In genomic region chr17:1649844-1650409, GRCh38 we compare ENCODE assay signal across 8 cellular contexts. TPM values are rescaled to one million over a fixed set of nuclear protein-coding genes. Genes with fewer than 3 reads are reported as not detected.
DNase-seq lines count a peak whose midpoint lies in the region; ATAC-seq and TF ChIP-seq lines count a peak whose summit lies in the region.

RILP (minus strand) TSS chr17:1649866; CDS start chr17:1649804, 62 bp downstream.

- no peaks in the 10 kb centered on the region for H4K20me1 ChIP-seq in MM.1S (ENCODE audit: insufficient read depth, low read length)

- H3K36me3 Mint-ChIP-seq in T-helper 2 cell treated with Interferon-gamma antibody and Interleukin-4, amounts not matched to agents 5 μg/mL and 100 μg/mL, for 36 hours (ENCODE audit: low read depth), result peaks cover 40% of the 10 kb centered on the region
- peaks cover 30% of the 10 kb centered on the region for H3K36me3 Mint-ChIP-seq in progenitor cell of endocrine pancreas (ENCODE audit: insufficient read depth)

- peak; percentile 42 for DNase-seq in T-helper 2 cell treated with Interferon-gamma antibody and Interleukin-4, amounts not matched to agents 5 μg/mL and 100 μg/mL, for 36 hours (ENCODE audit: low spot score)
- DNase-seq in T-helper 2 cell (no peak), MM.1S (peak; percentile 43), adipocyte (ENCODE audit: low read depth) (no peak), left cardiac atrium (peak; percentile 90), progenitor cell of endocrine pancreas (ENCODE audit: low spot score, unreplicated experiment) (no peak), COLO829 (ENCODE audit: low spot score) (no peak)
- no peak for DNase-seq in activated effector memory CD4-positive, alpha-beta T cell treated with Interleukin-2 at 50 U/mL for 16 hours

- H3K27me3 Mint-ChIP-seq in T-helper 2 cell treated with Interferon-gamma antibody and Interleukin-4, amounts not matched to agents 5 μg/mL and 100 μg/mL, for 36 hours (ENCODE audit: low read depth), result no peaks in the 10 kb centered on the region
- peaks cover 13% of the 10 kb centered on the region for H3K27me3 Mint-ChIP-seq in progenitor cell of endocrine pancreas

- H3K4me3 ChIP-seq in MM.1S (ENCODE audit: low read length) (peak within 1 kb of the TSS; percentile 74), adipocyte (ENCODE audit: low read length) (peak within 1 kb of the TSS; percentile 82)

- peak; percentile 53 to 69 for ATAC-seq in left cardiac atrium

- no peaks in the 10 kb centered on the region; the same call in none of the 2 replicates for H3K36me3 ChIP-seq in MM.1S (replicated peaks; ENCODE audit: insufficient read depth, low read length)
- peaks cover 64% of the 10 kb centered on the region for H3K36me3 ChIP-seq in adipocyte (ENCODE audit: control insufficient read depth, insufficient read depth, low read length, severe bottlenecking)

- peak within 1 kb of the TSS; percentile 68 for H3K4me3 Mint-ChIP-seq in T-helper 2 cell treated with Interferon-gamma antibody and Interleukin-4, amounts not matched to agents 5 μg/mL and 100 μg/mL, for 36 hours
- peak within 1 kb of the TSS; percentile 63 for H3K4me3 Mint-ChIP-seq in progenitor cell of endocrine pancreas (ENCODE audit: low read depth)

- peak within 1 kb of the TSS; percentile 94 for H2AFZ ChIP-seq in MM.1S (ENCODE audit: low read length)

- H3K4me1 ChIP-seq in MM.1S (ENCODE audit: low read length) (peaks cover 10% of the 10 kb centered on the region), adipocyte (ENCODE audit: control insufficient read depth, insufficient read depth, low read length) (peaks cover 23% of the 10 kb centered on the region)

- H3K27me3 ChIP-seq in MM.1S (replicated peaks; ENCODE audit: insufficient read depth, low read length) (no peaks in the 10 kb centered on the region), adipocyte (replicated peaks; ENCODE audit: control insufficient read depth, insufficient read depth, low read length) (no peaks in the 10 kb centered on the region)

- H3K4me1 Mint-ChIP-seq in T-helper 2 cell treated with Interferon-gamma antibody and Interleukin-4, amounts not matched to agents 5 μg/mL and 100 μg/mL, for 36 hours (ENCODE audit: low read depth), result peaks cover 17% of the 10 kb centered on the region
- H3K4me1 Mint-ChIP-seq in progenitor cell of endocrine pancreas (ENCODE audit: low read depth), result peaks cover 5% of the 10 kb centered on the region

- TF ChIP-seq CTCF in MM.1S (IDR thresholded peaks at IDR 0.05; ENCODE audit: low read length) (no peak), progenitor cell of endocrine pancreas (IDR thresholded peaks at IDR 0.05; ENCODE audit: unreplicated experiment) (no peak)

- H3K9me3 ChIP-seq in MM.1S (replicated peaks; ENCODE audit: insufficient read depth, low read length) (no peaks in the 10 kb centered on the region), adipocyte (ENCODE audit: control insufficient read depth, low read length) (no peaks in the 10 kb centered on the region)

- no peaks in the 10 kb centered on the region for H3K9me3 Mint-ChIP-seq in T-helper 2 cell treated with Interferon-gamma antibody and Interleukin-4, amounts not matched to agents 5 μg/mL and 100 μg/mL, for 36 hours
- H3K9me3 Mint-ChIP-seq in progenitor cell of endocrine pancreas (ENCODE audit: low read depth), result no peaks in the 10 kb centered on the region

- H3K9ac ChIP-seq in MM.1S (ENCODE audit: low read length), result peak within 1 kb of the TSS; percentile 42; the same call in 1 of the 2 replicates
- peak within 1 kb of the TSS; percentile 91 for H3K9ac ChIP-seq in adipocyte (ENCODE audit: low read length)

- H3K79me2 ChIP-seq in MM.1S (ENCODE audit: low read length), result no peaks in the 10 kb centered on the region

- peak within 1 kb of the TSS; percentile 45 for H3K27ac Mint-ChIP-seq in T-helper 2 cell treated with Interferon-gamma antibody and Interleukin-4, amounts not matched to agents 5 μg/mL and 100 μg/mL, for 36 hours
- peak within 1 kb of the TSS; percentile 69 for H3K27ac Mint-ChIP-seq in progenitor cell of endocrine pancreas

- peak within 1 kb of the TSS; percentile 63; the same call in 1 of the 2 replicates for H3K27ac ChIP-seq in MM.1S (ENCODE audit: low read length)

- intact Hi-C loops in left cardiac atrium (cut with DNase I), result loop anchor here in 1 of 2 donors (5.0 kb wide), 1 partner anchor 78 kb away; no protein-coding TSS in a partner anchor

- peak within 1 kb of the TSS; percentile 99 for H3K4me2 ChIP-seq in MM.1S (ENCODE audit: low read depth, low read length)

- peaks cover 27% of the 10 kb centered on the region for H3F3A ChIP-seq in MM.1S (ENCODE audit: insufficient read depth, low read length)

- H3K9me2 ChIP-seq in MM.1S (replicated peaks; ENCODE audit: insufficient read depth, low read length), result no peaks in the 10 kb centered on the region

RNA-seq across cellular contexts. Expression of gene RILP, which starts in this region (rescaled TPM):
- 10 to 100 TPM; 38.5 to 44.5 TPM for total RNA-seq in left cardiac atrium
- total RNA-seq in progenitor cell of endocrine pancreas, result 1.2 and 1.5 TPM in 2 replicates

Comparison
In these comparisons a context has a peak if more than half of its experiments do, and no peak if none do; other contexts are left out.
1. RNA of gene RILP (total RNA-seq): 38.5 to 44.5 TPM in left cardiac atrium; 1.2 to 1.5 TPM in progenitor cell of endocrine pancreas; every median in the first group is over 10 times any median in the second.
2. DNase-seq: peak in T-helper 2 cell treated with Interferon-gamma antibody and Interleukin-4, amounts not matched to agents 5 μg/mL and 100 μg/mL, for 36 hours (single experiment), MM.1S (single experiment) and left cardiac atrium (single experiment); none in T-helper 2 cell (0 of 5), adipocyte (single experiment), progenitor cell of endocrine pancreas (single experiment), activated effector memory CD4-positive, alpha-beta T cell treated with Interleukin-2 at 50 U/mL for 16 hours (single experiment) and COLO829 (single experiment).